In the genomic region with DNA sequence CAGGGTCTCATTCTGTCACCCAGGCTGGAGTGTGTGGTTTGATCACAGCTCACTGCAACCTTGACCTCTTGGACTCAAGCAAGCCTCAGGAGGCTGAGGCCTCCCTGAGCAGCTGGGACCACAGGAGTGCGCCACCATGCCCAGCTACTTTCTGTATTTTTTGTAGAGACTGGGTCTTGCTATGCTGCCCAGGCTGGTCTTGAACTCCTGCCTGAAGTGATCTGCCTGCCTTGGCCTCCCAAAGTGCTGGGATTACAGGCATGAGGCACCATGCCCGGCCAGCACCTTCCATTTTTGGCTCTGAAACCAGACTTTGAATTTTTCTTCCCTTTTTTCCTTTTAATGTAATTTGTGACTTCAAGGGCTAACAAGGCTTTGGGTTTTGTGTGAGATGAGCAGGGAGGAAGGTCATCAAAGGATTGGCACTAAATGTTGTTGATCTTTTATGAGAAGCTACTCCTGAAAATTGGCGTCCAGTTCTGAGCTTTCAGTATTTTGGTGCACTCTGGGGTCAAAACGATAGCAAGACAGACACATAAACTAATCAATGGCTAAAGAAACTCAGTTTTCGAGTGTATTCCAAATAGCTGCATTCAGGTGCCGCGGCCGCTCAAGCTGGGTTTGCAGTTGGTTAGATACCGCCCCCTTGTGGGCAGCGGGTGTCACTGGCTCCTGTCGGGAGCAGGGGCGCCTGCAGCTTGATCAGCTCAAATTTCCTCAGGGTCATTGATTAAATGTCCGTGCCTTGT, we compare ENCODE assay signal across 8 cellular contexts. TPM values are rescaled to one million over a fixed set of nuclear protein-coding genes. Genes with fewer than 3 reads are reported as not detected.
A peak's percentile ranks its signal among the peaks of the same experiment; 100 is the strongest.
DNase-seq lines count a peak whose midpoint lies in the region; ATAC-seq and TF ChIP-seq lines count a peak whose summit lies in the region.

No MANE protein-coding gene starts in this region.

- no peaks in the 10 kb centered on the region for H3K36me3 ChIP-seq in kidney epithelial cell (ENCODE audit: control insufficient read depth, insufficient read depth, low read length)

- DNase-seq in NK-92 treated with Interleukin-12 subunit alpha and Interleukin-12 subunit beta, amount 100 ng/mL, for 24 hours (lab: John Stamatoyannopoulos, UW) = peak; percentile 56
- DNase-seq in NK-92 (lab: John Stamatoyannopoulos, UW; ENCODE audit: unreplicated experiment) = no peak
- peak; percentile 49 for DNase-seq in NCI-H2171 treated with DMSO at 0.1 percent for 48 hours (lab: John Stamatoyannopoulos, UW)
- peak; percentile 65 to 71 (median 68) for DNase-seq in activated CD4-positive, CD25-positive, alpha-beta regulatory T cell (lab: John Stamatoyannopoulos, UW)
- peak; percentile 86 to 88 for DNase-seq in cardiac fibroblast (ENCODE audit: low read depth in 2 of 2)
- DNase-seq in kidney epithelial cell (ENCODE audit: low read depth) = peak; percentile 41
- DNase-seq in stimulated activated CD4-positive, alpha-beta T cell treated with anti-CD3 and anti-CD28 coated beads, Interleukin-1b, Interleukin-23, amount 100 ng/mL, for 48 hours = peak; percentile 82

- no peaks in the 10 kb centered on the region for H3K27me3 ChIP-seq in kidney epithelial cell (ENCODE audit: control insufficient read depth, insufficient read depth, low read length)

- ATAC-seq in HG02938 (IDR thresholded peaks at IDR 0.05; ENCODE audit: unreplicated experiment) = peak; percentile 84

- no peak overlapping the region for H3K4me3 ChIP-seq in cardiac fibroblast (replicated peaks in 1 of 2; ENCODE audit: low read depth in 2 of 2, low read length in 2 of 2)
- no peak overlapping the region for H3K4me3 ChIP-seq in kidney epithelial cell (ENCODE audit: low read depth, low read length)

- TF ChIP-seq CTCF in cardiac fibroblast (IDR thresholded peaks at IDR 0.05; ENCODE audit: low read depth, low read length) = peak; percentile 99
- peak; percentile 95 for TF ChIP-seq CTCF in kidney epithelial cell (IDR thresholded peaks at IDR 0.05; ENCODE audit: insufficient read depth, low read length, poor library complexity, severe bottlenecking)

RNA-seq across cellular contexts. Expression of a gene that starts 51.9 kb away (rescaled TPM):
- total RNA-seq in kidney epithelial cell = 2.9 and 6.4 TPM in 2 replicates
